Comparison of ENCODE assay signal across 10 cellular contexts in genomic region chr20:46349742-46350056, GRCh38. TPM values are rescaled to one million over a fixed set of nuclear protein-coding genes. Genes with fewer than 3 reads are reported as not detected.
DNase-seq lines count a peak whose midpoint lies in the region; ATAC-seq, FAIRE-seq and TF ChIP-seq lines count a peak whose summit lies in the region.
"Had no signal": no experiment of that assay in that cellular context is flagged by ENCODE, and none has a peak within 500 bp of the region (broad histone marks: within the 10 kb centered on the region; RNA-seq: fewer than 3 reads in every experiment).

No MANE protein-coding gene starts in this region.

- no peak overlapping the region for H2BK120ac ChIP-seq in H1 (replicated peaks; ENCODE audit: low read depth, low read length)

- no peak overlapping the region for H4K5ac ChIP-seq in H1 (ENCODE audit: insufficient read length, low read depth, low read length)

- no peak overlapping the region; the same call in 1 of the 2 replicates for H3K18ac ChIP-seq in H1 (ENCODE audit: extremely low read depth, low read length)

- H3K4ac ChIP-seq in H1 (replicated peaks; ENCODE audit: insufficient read length, low read depth, low read length) = no peak overlapping the region

- H3K27me3 ChIP-seq in H1 (replicated peaks in 1 of 4; ENCODE audit: control insufficient read depth in 3 of 4, extremely low read depth in 1 of 4, insufficient read depth in 3 of 4, low read length in 3 of 4) (peaks cover 0 to 5% (median 1%) of the 10 kb centered on the region in 4 experiments; a peak in 4 of 7 replicates), skeletal muscle satellite cell (ENCODE audit: control insufficient read depth, insufficient read depth, low read length) (peaks cover 10% of the 10 kb centered on the region)

- TF ChIP-seq RAD21 in H1 (IDR thresholded peaks at IDR 0.05 in 1 of 2, conservative IDR thresholded peaks at IDR 0.05 in 1 of 2; ENCODE audit: low read depth in 2 of 2, low read length in 2 of 2) = no peak

- no peak for TF ChIP-seq EP300 in H1 (IDR thresholded peaks at IDR 0.05; ENCODE audit: borderline replicate concordance in 1 of 2, low read depth in 2 of 2, low read length in 2 of 2)

- no peak overlapping the region for H2BK15ac ChIP-seq in H1 (ENCODE audit: low read length)

- no peaks in the 10 kb centered on the region for H3K9me3 ChIP-seq in H1 (ENCODE audit: insufficient read depth in 2 of 2, low read depth in 1 of 2, low read length in 1 of 2)
- H3K9me3 ChIP-seq in skeletal muscle satellite cell (replicated peaks; ENCODE audit: low read length) = no peaks in the 10 kb centered on the region

- no peaks in the 10 kb centered on the region for H3K79me2 ChIP-seq in H1 (ENCODE audit: control insufficient read depth in 1 of 2, insufficient read depth in 2 of 2, low read length in 2 of 2)

- no peaks in the 10 kb centered on the region for H3K79me1 ChIP-seq in H1 (ENCODE audit: low read depth, low read length)

- ATAC-seq in GM19023 (IDR thresholded peaks at IDR 0.05; ENCODE audit: unreplicated experiment) = no peak

- no peak overlapping the region for H4K8ac ChIP-seq in H1 (ENCODE audit: extremely low read depth, insufficient read depth, low read length)

- TF ChIP-seq POLR2A in H1 (IDR thresholded peaks at IDR 0.05; ENCODE audit: control extremely low read depth in 1 of 2, low read depth in 2 of 2, low read length in 2 of 2) = no peak

- 93% methylated on average over 4 of the region's 4 CpGs; no CpG with 5 or more reads in 1 of the 2 experiments for WGBS in H1 (ENCODE audit: extremely low coverage in 1 of 2, insufficient coverage in 1 of 2, insufficient read length in 1 of 2, insufficient replicate concordance in 2 of 2, low coverage in 1 of 2, low lambda C conversion rate in 2 of 2, missing lambda C conversion rate in 1 of 2), 2 experiments

- H3K4me1 ChIP-seq in H1 (replicated peaks in 1 of 4; ENCODE audit: control insufficient read depth in 3 of 4, insufficient read depth in 4 of 4, low read length in 3 of 4) (peaks cover 0 to 27% (median 17%) of the 10 kb centered on the region in 4 experiments; a peak in 6 of 7 replicates), skeletal muscle satellite cell (ENCODE audit: control insufficient read depth, insufficient read depth, low read length) (peaks cover 15% of the 10 kb centered on the region)

- peak overlapping the region; percentile 75; the same call in 1 of the 2 replicates for H2BK12ac ChIP-seq in H1 (ENCODE audit: low read depth, low read length)

- H3K4me3 ChIP-seq in H1 (ENCODE audit: extremely low read depth in 1 of 4, insufficient read depth in 2 of 4, low read depth in 3 of 4, low read length in 4 of 4) = no peak overlapping the region
- no peak overlapping the region for H3K4me3 ChIP-seq in skeletal muscle satellite cell (ENCODE audit: low read length)
- H3K4me3 ChIP-seq: skin epidermis had no signal

- H3K36me3 ChIP-seq in H1 (ENCODE audit: control insufficient read depth in 2 of 4, insufficient read depth in 4 of 4, low read length in 3 of 4) = peaks cover 0 to 6% (median 1%) of the 10 kb centered on the region in 4 experiments; a peak in 7 of 8 replicates
- peaks cover 10% of the 10 kb centered on the region for H3K36me3 ChIP-seq in skeletal muscle satellite cell (ENCODE audit: insufficient read depth, low read length)

- peaks cover 3% of the 10 kb centered on the region; the same call in 1 of the 2 replicates for H3K23me2 ChIP-seq in H1 (ENCODE audit: low read depth, low read length)

- no peak overlapping the region for H3K9ac ChIP-seq in H1 (replicated peaks in 1 of 4; ENCODE audit: extremely low read depth in 1 of 4, low read depth in 3 of 4, low read length in 3 of 4)
- H3K9ac ChIP-seq in skeletal muscle satellite cell (ENCODE audit: low read depth, low read length) = peak overlapping the region; percentile 46

- TF ChIP-seq CTCF in GM20000 (IDR thresholded peaks at IDR 0.05; ENCODE audit: extremely low read depth, missing control alignments) (no peak), H1 (IDR thresholded peaks at IDR 0.05; ENCODE audit: control extremely low read depth in 1 of 3, insufficient read depth in 1 of 3, low read depth in 1 of 3, low read length in 3 of 3) (no peak)

- H2AK5ac ChIP-seq in H1 (ENCODE audit: low read depth, low read length) = no peak overlapping the region; the same call in 1 of the 2 replicates

- H2BK5ac ChIP-seq in H1 (ENCODE audit: low read depth, low read length) = no peak overlapping the region

- H4K91ac ChIP-seq in H1 (replicated peaks; ENCODE audit: insufficient read length, low read length) = no peak overlapping the region

- H2AFZ ChIP-seq in H1 (ENCODE audit: low read length) = no peak overlapping the region

- peaks cover 1 to 10% of the 10 kb centered on the region in 2 experiments for H4K20me1 ChIP-seq in H1 (replicated peaks in 1 of 2; ENCODE audit: control insufficient read depth in 1 of 2, insufficient read depth in 2 of 2, low read length in 2 of 2)

- H3K14ac ChIP-seq in H1 (ENCODE audit: insufficient read length) = no peak overlapping the region

- POLR2A ChIA-PET in H1 (lab: Charles Lee; ENCODE audit: partially characterized antibody) = interaction anchor here (1.0 to 2.3 kb wide), 5 partner anchors 8 to 43 kb away, joined by 4 to 11 read pairs (median 6); no protein-coding TSS in a partner anchor

- H3K4me2 ChIP-seq in H1 (ENCODE audit: insufficient read depth in 1 of 2, low read depth in 2 of 2, low read length in 2 of 2) (no peak overlapping the region), skeletal muscle satellite cell (ENCODE audit: low read length) (no peak overlapping the region)

- CTCF ChIA-PET in H1 (lab: Charles Lee; ENCODE audit: partially characterized antibody) = interaction anchor here (0.7 to 10.9 kb wide), 32 partner anchors 10 to 336 kb away, joined by 3 to 214 read pairs (median 9); partner anchors contain the start of gene CDH22

- H2BK20ac ChIP-seq in H1 (ENCODE audit: low read length) = no peak overlapping the region

- no peak overlapping the region for H3K27ac ChIP-seq in H1 (ENCODE audit: low read depth, low read length)

- FAIRE-seq in H1 (lab: Jason Lieb, UNC) = no peak

- no peak overlapping the region for H3K23ac ChIP-seq in H1 (ENCODE audit: insufficient read length)

- no peak overlapping the region for H3K56ac ChIP-seq in H1 (replicated peaks; ENCODE audit: insufficient read length, low read depth, low read length)

- DNase-seq in GM20000 (ENCODE audit: low spot score) (peak; percentile 34), NCI-H2029 treated with DMSO at 0.1 percent for 48 hours (lab: John Stamatoyannopoulos, UW) (peak; percentile 75), H1 (ENCODE audit: low read depth in 1 of 2, low spot score in 2 of 2) (no peak), HuH-7 (ENCODE audit: low spot score) (no peak), iPS-NIHi11 (ENCODE audit: low spot score) (no peak)
- DNase-seq: dermis blood vessel endothelial cell had no signal

TF ChIP-seq in H1, 55 proteins besides CTCF, POLR2A, EP300 and RAD21:
- TF ChIP-seq FOSL1 (IDR thresholded peaks at IDR 0.05; ENCODE audit: insufficient read depth, low read depth, low read length) (no peak), NRF1 (IDR thresholded peaks at IDR 0.05; ENCODE audit: low read depth, low read length) (no peak), SIX5 (IDR thresholded peaks at IDR 0.05; ENCODE audit: low read depth, low read length) (no peak), SIN3A (conservative IDR thresholded peaks at IDR 0.05 in 1 of 2, IDR thresholded peaks at IDR 0.05 in 1 of 2; ENCODE audit: low read depth in 1 of 2, low read length in 2 of 2) (no peak), JUND (IDR thresholded peaks at IDR 0.05; ENCODE audit: low read length) (no peak), ASH2L (IDR thresholded peaks at IDR 0.05; ENCODE audit: low read length) (no peak), HDAC2 (IDR thresholded peaks at IDR 0.05; ENCODE audit: borderline replicate concordance in 1 of 2, low read depth in 2 of 2, low read length in 2 of 2) (no peak), RFX5 (IDR thresholded peaks at IDR 0.05; ENCODE audit: borderline replicate concordance, low read depth, low read length) (no peak), SP2 (IDR thresholded peaks at IDR 0.05; ENCODE audit: low read length) (no peak)

RNA-seq across cellular contexts. Expression of gene CDH22, which starts 41.4 kb away (rescaled TPM):
- 0.39 and 0.46 TPM in 2 replicates for total RNA-seq in H1 (2021; fragmentation: NEBNext Ultra II Directional; extraction: Animal tissue kit (Norgen Biotek cat#: 25700))
- 0.31 and 0.35 TPM in 2 replicates for polyA plus RNA-seq in H1 (2011; rRNA removed)
- polyA plus RNA-seq in H1 (2011; cell fraction: cytosol; rRNA removed) = 0.21 TPM
- polyA plus RNA-seq in H1 (2011; cell fraction: nucleus; rRNA removed) = 0.48 TPM
- 0.16 to 0.66 TPM (median 0.48 TPM) in 3 of 4 replicates, not detected in the other for polyA plus RNA-seq in H1 (2012, experiment 1 of 2)
- polyA plus RNA-seq in H1 (2012, experiment 2 of 2) = 0.14 TPM
- 0.12 TPM for polyA plus RNA-seq in H1 (2013, experiment 1 of 2)
- 0.15 TPM for polyA plus RNA-seq in H1 (2013, experiment 2 of 2)
- 0.16 and 0.34 TPM in 2 replicates for polyA minus RNA-seq in H1 (2011; rRNA and poly(A)+ RNA removed)
- not detected for polyA minus RNA-seq in H1 (2011; cell fraction: cytosol; rRNA and poly(A)+ RNA removed)
- polyA minus RNA-seq in H1 (2011; cell fraction: nucleus; rRNA and poly(A)+ RNA removed) = 0.70 TPM
- total RNA-seq in skeletal muscle satellite cell (2012; rRNA removed) = not detected in 2 replicates
- total RNA-seq: dermis blood vessel endothelial cell, RPMI7951 had no signal

RNA-seq across cellular contexts. Expression of gene ELMO2, which starts 56.7 kb away (rescaled TPM):
- 31.1 and 39.7 TPM in 2 replicates for total RNA-seq in H1 (2021; fragmentation: NEBNext Ultra II Directional; extraction: Animal tissue kit (Norgen Biotek cat#: 25700))
- polyA plus RNA-seq in H1 (2011; rRNA removed) = 34.3 and 35.6 TPM in 2 replicates
- polyA plus RNA-seq in H1 (2011; cell fraction: cytosol; rRNA removed) = 31.1 TPM
- 70.5 TPM for polyA plus RNA-seq in H1 (2011; cell fraction: nucleus; rRNA removed)
- 24.7 to 27.5 TPM (median 25.8 TPM) in 4 replicates for polyA plus RNA-seq in H1 (2012, experiment 1 of 2)
- polyA plus RNA-seq in H1 (2012, experiment 2 of 2) = 12.8 TPM
- 16.7 TPM for polyA plus RNA-seq in H1 (2013, experiment 1 of 2)
- 15.7 TPM for polyA plus RNA-seq in H1 (2013, experiment 2 of 2)
- 62.0 and 68.2 TPM in 2 replicates for polyA minus RNA-seq in H1 (2011; rRNA and poly(A)+ RNA removed)
- 22.8 TPM for polyA minus RNA-seq in H1 (2011; cell fraction: cytosol; rRNA and poly(A)+ RNA removed)
- polyA minus RNA-seq in H1 (2011; cell fraction: nucleus; rRNA and poly(A)+ RNA removed) = 38.0 TPM
- total RNA-seq in skeletal muscle satellite cell (2012; rRNA removed) = 33.5 and 36.7 TPM in 2 replicates

Comparison
In these comparisons a context has a peak if more than half of its experiments do, and no peak if none do; other contexts are left out.
1. DNase-seq: peak in GM20000 (single experiment) and NCI-H2029 treated with DMSO at 0.1 percent for 48 hours (single experiment); none in H1 (0 of 2), HuH-7 (single experiment) and iPS-NIHi11 (single experiment).